In the genomic region with DNA sequence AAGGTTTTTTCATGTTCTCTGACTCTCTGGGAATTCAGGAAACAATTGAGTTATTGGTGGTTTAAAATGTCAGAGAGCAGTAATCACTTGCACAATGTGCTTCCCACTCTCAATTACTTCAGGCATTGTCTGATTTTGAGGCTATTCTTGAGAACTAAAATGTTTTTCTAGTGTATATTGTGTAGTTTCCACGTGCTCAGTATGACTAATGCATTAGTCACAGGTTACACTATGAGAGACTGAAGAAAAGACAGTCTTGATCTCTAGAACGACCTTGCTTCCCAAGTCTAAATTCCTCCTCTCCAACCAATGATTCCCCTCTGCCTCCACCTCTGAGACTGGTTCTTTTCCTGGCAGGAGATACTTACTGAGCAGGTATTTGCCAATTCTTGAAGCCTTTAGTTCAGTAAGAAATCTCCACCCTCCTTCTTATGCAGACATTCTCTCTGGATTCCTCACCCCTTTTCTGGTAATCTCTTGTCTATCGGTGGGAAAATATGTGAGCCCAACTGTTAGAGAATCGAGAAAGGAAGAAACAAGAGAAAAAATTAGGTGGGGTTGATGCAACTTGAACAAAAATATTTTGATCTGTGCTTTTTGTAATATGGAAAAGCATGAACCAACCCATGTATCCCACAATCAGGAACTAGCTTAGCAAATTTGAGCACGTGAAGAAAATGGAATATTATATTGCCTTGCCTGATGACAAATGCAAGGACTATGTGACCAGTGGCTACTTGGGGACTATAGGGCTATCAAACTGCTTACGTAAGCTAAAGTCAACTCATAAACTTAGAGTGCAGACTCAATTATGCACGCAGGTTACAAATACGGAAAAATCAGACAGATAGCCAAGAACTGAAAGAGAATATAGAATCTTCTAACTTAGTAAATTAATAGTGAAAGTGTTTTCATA, we compare ENCODE assay signal across 8 cellular contexts.
DNase-seq lines count a peak whose midpoint lies in the region; ATAC-seq and TF ChIP-seq lines count a peak whose summit lies in the region.

No MANE protein-coding gene starts in this region.

- H3K9me3 ChIP-seq in right cardiac atrium (ENCODE audit: control insufficient read depth, low read length): no peaks in the 10 kb centered on the region

- H3K27ac Mint-ChIP-seq in stimulated activated naive CD8-positive, alpha-beta T cell treated with anti-CD3 and anti-CD28 coated beads, Interleukin-15, amount 100 ng/mL, for 72 hours: no peak overlapping the region
- no peak overlapping the region for H3K27ac Mint-ChIP-seq in WTC11

- ATAC-seq in right cardiac atrium (peak; percentile 24 to 81), Right ventricle myocardium superior (ENCODE audit: poor library complexity) (no peak), WTC11 (no peak), HG02798 (IDR thresholded peaks at IDR 0.05; ENCODE audit: poor library complexity, unreplicated experiment) (no peak)
- ATAC-seq in stimulated activated naive CD8-positive, alpha-beta T cell treated with anti-CD3 and anti-CD28 coated beads, Interleukin-15, amount 100 ng/mL, for 72 hours: peak; percentile 92

- TF ChIP-seq CTCF in fibroblast of villous mesenchyme (IDR thresholded peaks at IDR 0.05; ENCODE audit: insufficient read depth, low read depth, low read length) (no peak), WTC11 (IDR thresholded peaks at IDR 0.05) (no peak)

- intact Hi-C loops in right cardiac atrium (cut with DNase I): no loop called here
- intact Hi-C loops in Right ventricle myocardium superior (cut with DNase I): loop anchor here (10.0 kb wide), 1 partner anchor 337 kb away; a partner anchor contains a TSS

- peaks cover 5 to 11% of the 10 kb centered on the region in 2 donors for H3K9me3 Mint-ChIP-seq in stimulated activated naive CD8-positive, alpha-beta T cell treated with anti-CD3 and anti-CD28 coated beads, Interleukin-15, amount 100 ng/mL, for 72 hours
- peaks cover 29% of the 10 kb centered on the region for H3K9me3 Mint-ChIP-seq in WTC11

- DNase-seq in right cardiac atrium (no peak), Right ventricle myocardium superior (no peak), T1000 (lab: John Stamatoyannopoulos, UW) (peak; percentile 17), fibroblast of villous mesenchyme (ENCODE audit: low read depth) (peak; percentile 91), NCI-H2029 treated with DMSO at 0.1 percent for 48 hours (lab: John Stamatoyannopoulos, UW) (no peak), WTC11 (ENCODE audit: low spot score) (no peak)
- no peak for DNase-seq in stimulated activated naive CD8-positive, alpha-beta T cell treated with anti-CD3 and anti-CD28 coated beads, Interleukin-15, amount 100 ng/mL, for 72 hours

- no peaks in the 10 kb centered on the region for H3K27me3 ChIP-seq in right cardiac atrium (ENCODE audit: control insufficient read depth, insufficient read depth)

- H3K4me3 ChIP-seq in right cardiac atrium (ENCODE audit: low read length) (no peak overlapping the region), fibroblast of villous mesenchyme (ENCODE audit: low read depth, low read length) (no peak overlapping the region)

- peaks cover 6% of the 10 kb centered on the region for H3K36me3 Mint-ChIP-seq in WTC11

- no peaks in the 10 kb centered on the region for H3K4me1 ChIP-seq in right cardiac atrium (ENCODE audit: control insufficient read depth, insufficient read depth, low read length)

- peak overlapping the region in 1 of 2 donors; percentile 0 for H3K4me3 Mint-ChIP-seq in stimulated activated naive CD8-positive, alpha-beta T cell treated with anti-CD3 and anti-CD28 coated beads, Interleukin-15, amount 100 ng/mL, for 72 hours
- H3K4me3 Mint-ChIP-seq in WTC11: no peak overlapping the region

- no peak overlapping the region for H3K27ac ChIP-seq in right cardiac atrium (ENCODE audit: low read length)

- H3K27me3 Mint-ChIP-seq in stimulated activated naive CD8-positive, alpha-beta T cell treated with anti-CD3 and anti-CD28 coated beads, Interleukin-15, amount 100 ng/mL, for 72 hours: peaks cover 25% of the 10 kb centered on the region
- H3K27me3 Mint-ChIP-seq in WTC11 (ENCODE audit: low read depth): peaks cover 5% of the 10 kb centered on the region

- peaks cover 37% of the 10 kb centered on the region for H3K4me1 Mint-ChIP-seq in stimulated activated naive CD8-positive, alpha-beta T cell treated with anti-CD3 and anti-CD28 coated beads, Interleukin-15, amount 100 ng/mL, for 72 hours
- peaks cover 2% of the 10 kb centered on the region; the same call in 1 of the 2 replicates for H3K4me1 Mint-ChIP-seq in WTC11

- WGBS in right cardiac atrium: 66% methylated on average over 8 of the region's 8 CpGs

- CTCF ChIA-PET in WTC11 (lab: Charles Lee): interaction anchor here (0.8 to 1.4 kb wide), 2 partner anchors 19 to 46 kb away, joined by 3 to 4 read pairs; no protein-coding TSS in a partner anchor

- POLR2A ChIA-PET in WTC11 (lab: Charles Lee): no interaction called here

TF ChIP-seq in WTC11, 78 proteins besides CTCF, POLR2A, EP300 and RAD21 (continues in another document):
- TF ChIP-seq JUN (CRISPR knock-in tag; IDR thresholded peaks at IDR 0.05) (no peak), CREM (CRISPR knock-in tag; IDR thresholded peaks at IDR 0.05) (no peak), MXD4 (CRISPR knock-in tag; IDR thresholded peaks at IDR 0.05; ENCODE audit: borderline replicate concordance) (no peak), ELF4 (CRISPR knock-in tag; IDR thresholded peaks at IDR 0.05; ENCODE audit: low read depth) (no peak), ESRRA (CRISPR knock-in tag; IDR thresholded peaks at IDR 0.05; ENCODE audit: borderline replicate concordance) (no peak), ZNF671 (CRISPR knock-in tag; IDR thresholded peaks at IDR 0.05) (no peak), ZNF416 (CRISPR knock-in tag; IDR thresholded peaks at IDR 0.05) (no peak)
- TF ChIP-seq, protein P1, sequence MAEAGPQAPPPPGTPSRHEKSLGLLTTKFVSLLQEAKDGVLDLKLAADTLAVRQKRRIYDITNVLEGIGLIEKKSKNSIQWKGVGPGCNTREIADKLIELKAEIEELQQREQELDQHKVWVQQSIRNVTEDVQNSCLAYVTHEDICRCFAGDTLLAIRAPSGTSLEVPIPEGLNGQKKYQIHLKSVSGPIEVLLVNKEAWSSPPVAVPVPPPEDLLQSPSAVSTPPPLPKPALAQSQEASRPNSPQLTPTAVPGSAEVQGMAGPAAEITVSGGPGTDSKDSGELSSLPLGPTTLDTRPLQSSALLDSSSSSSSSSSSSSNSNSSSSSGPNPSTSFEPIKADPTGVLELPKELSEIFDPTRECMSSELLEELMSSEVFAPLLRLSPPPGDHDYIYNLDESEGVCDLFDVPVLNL (CRISPR knock-in tag; IDR thresholded peaks at IDR 0.05; ENCODE audit: borderline replicate concordance, low read depth): no peak
- TF ChIP-seq, protein P2, sequence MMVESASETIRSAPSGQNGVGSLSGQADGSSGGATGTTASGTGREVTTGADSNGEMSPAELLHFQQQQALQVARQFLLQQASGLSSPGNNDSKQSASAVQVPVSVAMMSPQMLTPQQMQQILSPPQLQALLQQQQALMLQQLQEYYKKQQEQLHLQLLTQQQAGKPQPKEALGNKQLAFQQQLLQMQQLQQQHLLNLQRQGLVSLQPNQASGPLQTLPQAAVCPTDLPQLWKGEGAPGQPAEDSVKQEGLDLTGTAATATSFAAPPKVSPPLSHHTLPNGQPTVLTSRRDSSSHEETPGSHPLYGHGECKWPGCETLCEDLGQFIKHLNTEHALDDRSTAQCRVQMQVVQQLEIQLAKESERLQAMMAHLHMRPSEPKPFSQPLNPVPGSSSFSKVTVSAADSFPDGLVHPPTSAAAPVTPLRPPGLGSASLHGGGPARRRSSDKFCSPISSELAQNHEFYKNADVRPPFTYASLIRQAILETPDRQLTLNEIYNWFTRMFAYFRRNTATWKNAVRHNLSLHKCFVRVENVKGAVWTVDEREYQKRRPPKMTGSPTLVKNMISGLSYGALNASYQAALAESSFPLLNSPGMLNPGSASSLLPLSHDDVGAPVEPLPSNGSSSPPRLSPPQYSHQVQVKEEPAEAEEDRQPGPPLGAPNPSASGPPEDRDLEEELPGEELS (CRISPR knock-in tag; IDR thresholded peaks at IDR 0.05): no peak
- TF ChIP-seq, protein P3, sequence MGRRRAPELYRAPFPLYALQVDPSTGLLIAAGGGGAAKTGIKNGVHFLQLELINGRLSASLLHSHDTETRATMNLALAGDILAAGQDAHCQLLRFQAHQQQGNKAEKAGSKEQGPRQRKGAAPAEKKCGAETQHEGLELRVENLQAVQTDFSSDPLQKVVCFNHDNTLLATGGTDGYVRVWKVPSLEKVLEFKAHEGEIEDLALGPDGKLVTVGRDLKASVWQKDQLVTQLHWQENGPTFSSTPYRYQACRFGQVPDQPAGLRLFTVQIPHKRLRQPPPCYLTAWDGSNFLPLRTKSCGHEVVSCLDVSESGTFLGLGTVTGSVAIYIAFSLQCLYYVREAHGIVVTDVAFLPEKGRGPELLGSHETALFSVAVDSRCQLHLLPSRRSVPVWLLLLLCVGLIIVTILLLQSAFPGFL (CRISPR knock-in tag; IDR thresholded peaks at IDR 0.05; ENCODE audit: borderline replicate concordance): no peak
- TF ChIP-seq, protein P4, sequence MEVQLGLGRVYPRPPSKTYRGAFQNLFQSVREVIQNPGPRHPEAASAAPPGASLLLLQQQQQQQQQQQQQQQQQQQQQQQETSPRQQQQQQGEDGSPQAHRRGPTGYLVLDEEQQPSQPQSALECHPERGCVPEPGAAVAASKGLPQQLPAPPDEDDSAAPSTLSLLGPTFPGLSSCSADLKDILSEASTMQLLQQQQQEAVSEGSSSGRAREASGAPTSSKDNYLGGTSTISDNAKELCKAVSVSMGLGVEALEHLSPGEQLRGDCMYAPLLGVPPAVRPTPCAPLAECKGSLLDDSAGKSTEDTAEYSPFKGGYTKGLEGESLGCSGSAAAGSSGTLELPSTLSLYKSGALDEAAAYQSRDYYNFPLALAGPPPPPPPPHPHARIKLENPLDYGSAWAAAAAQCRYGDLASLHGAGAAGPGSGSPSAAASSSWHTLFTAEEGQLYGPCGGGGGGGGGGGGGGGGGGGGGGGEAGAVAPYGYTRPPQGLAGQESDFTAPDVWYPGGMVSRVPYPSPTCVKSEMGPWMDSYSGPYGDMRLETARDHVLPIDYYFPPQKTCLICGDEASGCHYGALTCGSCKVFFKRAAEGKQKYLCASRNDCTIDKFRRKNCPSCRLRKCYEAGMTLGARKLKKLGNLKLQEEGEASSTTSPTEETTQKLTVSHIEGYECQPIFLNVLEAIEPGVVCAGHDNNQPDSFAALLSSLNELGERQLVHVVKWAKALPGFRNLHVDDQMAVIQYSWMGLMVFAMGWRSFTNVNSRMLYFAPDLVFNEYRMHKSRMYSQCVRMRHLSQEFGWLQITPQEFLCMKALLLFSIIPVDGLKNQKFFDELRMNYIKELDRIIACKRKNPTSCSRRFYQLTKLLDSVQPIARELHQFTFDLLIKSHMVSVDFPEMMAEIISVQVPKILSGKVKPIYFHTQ (CRISPR knock-in tag; IDR thresholded peaks at IDR 0.05): no peak

Comparison
In these comparisons a context has a peak if more than half of its experiments do, and no peak if none do; other contexts are left out.
1. ATAC-seq: peak in right cardiac atrium (2 of 2) and stimulated activated naive CD8-positive, alpha-beta T cell treated with anti-CD3 and anti-CD28 coated beads, Interleukin-15, amount 100 ng/mL, for 72 hours (single experiment); none in Right ventricle myocardium superior (single experiment), WTC11 (single experiment) and HG02798 (single experiment).
2. DNase-seq: peak in T1000 (single experiment) and fibroblast of villous mesenchyme (single experiment); none in right cardiac atrium (0 of 3), Right ventricle myocardium superior (single experiment), stimulated activated naive CD8-positive, alpha-beta T cell treated with anti-CD3 and anti-CD28 coated beads, Interleukin-15, amount 100 ng/mL, for 72 hours (0 of 2), NCI-H2029 treated with DMSO at 0.1 percent for 48 hours (single experiment) and WTC11 (single experiment).